Comparison of ENCODE assay signal across 1 cellular context in genomic region chr11:6583584-6583983, GRCh38.
A peak's percentile ranks its signal among the peaks of the same experiment; 100 is the strongest.
TF ChIP-seq lines count a peak whose summit lies in the region.

No MANE protein-coding gene starts in this region.

TF ChIP-seq in K562, 482 proteins besides CTCF, POLR2A, EP300 and RAD21 (continued from another document):
- TF ChIP-seq CEBPZ (IDR thresholded peaks at IDR 0.05; ENCODE audit: borderline replicate concordance, low read depth, low read length) (no peak), ZBTB8A (IDR thresholded peaks at IDR 0.05; ENCODE audit: partially characterized antibody) (no peak), ZNF79 (CRISPR knock-in tag; IDR thresholded peaks at IDR 0.05; ENCODE audit: low read depth) (no peak), SP1 (CRISPR knock-in tag; IDR thresholded peaks at IDR 0.05) (no peak), PYGO2 (tag; IDR thresholded peaks at IDR 0.05) (no peak), ELF2 (CRISPR knock-in tag; IDR thresholded peaks at IDR 0.05) (no peak), TFAP4 (CRISPR knock-in tag; IDR thresholded peaks at IDR 0.05; ENCODE audit: borderline replicate concordance) (no peak)
- TF ChIP-seq, protein P1, sequence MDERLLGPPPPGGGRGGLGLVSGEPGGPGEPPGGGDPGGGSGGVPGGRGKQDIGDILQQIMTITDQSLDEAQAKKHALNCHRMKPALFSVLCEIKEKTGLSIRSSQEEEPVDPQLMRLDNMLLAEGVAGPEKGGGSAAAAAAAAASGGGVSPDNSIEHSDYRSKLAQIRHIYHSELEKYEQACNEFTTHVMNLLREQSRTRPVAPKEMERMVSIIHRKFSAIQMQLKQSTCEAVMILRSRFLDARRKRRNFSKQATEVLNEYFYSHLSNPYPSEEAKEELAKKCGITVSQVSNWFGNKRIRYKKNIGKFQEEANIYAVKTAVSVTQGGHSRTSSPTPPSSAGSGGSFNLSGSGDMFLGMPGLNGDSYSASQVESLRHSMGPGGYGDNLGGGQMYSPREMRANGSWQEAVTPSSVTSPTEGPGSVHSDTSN (CRISPR knock-in tag; IDR thresholded peaks at IDR 0.05; ENCODE audit: low read depth), result no peak
- TF ChIP-seq, protein P1 (tag; conservative IDR thresholded peaks at IDR 0.05; ENCODE audit: low read depth), result peak; percentile 69
- TF ChIP-seq, protein P2, sequence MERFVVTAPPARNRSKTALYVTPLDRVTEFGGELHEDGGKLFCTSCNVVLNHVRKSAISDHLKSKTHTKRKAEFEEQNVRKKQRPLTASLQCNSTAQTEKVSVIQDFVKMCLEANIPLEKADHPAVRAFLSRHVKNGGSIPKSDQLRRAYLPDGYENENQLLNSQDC (CRISPR knock-in tag; IDR thresholded peaks at IDR 0.05), result no peak
